8 cellular contexts compared by ENCODE assay signal in the genomic region with DNA sequence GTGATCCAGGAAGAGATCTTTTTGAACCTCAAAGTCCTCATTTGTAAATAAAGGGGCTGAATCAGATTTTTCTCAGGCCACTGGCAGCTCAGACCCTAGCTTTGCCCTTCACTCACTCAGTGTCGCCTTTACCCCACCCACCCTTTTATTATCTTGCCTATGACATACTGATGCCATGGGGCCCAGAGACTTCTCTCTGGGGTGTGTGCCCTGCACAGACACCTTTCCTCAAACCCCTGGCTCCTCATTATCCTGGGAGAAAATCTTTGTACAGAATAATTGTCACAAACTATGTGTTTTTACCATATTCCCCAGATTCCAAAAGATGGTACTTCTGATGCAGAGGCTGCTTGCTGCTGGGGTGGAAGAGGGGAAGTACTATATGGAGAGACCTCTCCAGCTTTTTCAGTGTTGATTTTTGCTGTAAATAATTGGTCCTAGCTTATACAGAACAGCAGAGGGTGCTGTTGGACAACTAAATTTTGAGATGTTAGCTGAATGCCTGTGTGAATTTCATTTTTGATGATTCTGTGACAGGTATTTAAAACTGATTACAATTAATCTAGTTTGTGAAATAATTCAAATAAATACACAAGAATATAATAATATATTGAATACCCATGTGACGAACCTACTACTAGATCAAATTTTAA. TPM values are rescaled to one million over a fixed set of nuclear protein-coding genes. Genes with fewer than 3 reads are reported as not detected.
A peak's percentile ranks its signal among the peaks of the same experiment; 100 is the strongest.
DNase-seq lines count a peak whose midpoint lies in the region; ATAC-seq and TF ChIP-seq lines count a peak whose summit lies in the region.

No MANE protein-coding gene starts in this region.

- H3K36me3 ChIP-seq in Karpas-422 (ENCODE audit: insufficient read depth, low read length): no peaks in the 10 kb centered on the region

- no peak for ATAC-seq in activated T-cell treated with anti-CD3 and anti-CD28 coated beads, Interleukin-2, amount 50 U/mL, for 4 hours

- H3K36me3 Mint-ChIP-seq in osteocyte (ENCODE audit: unreplicated experiment): no peaks in the 10 kb centered on the region
- no peaks in the 10 kb centered on the region for H3K36me3 Mint-ChIP-seq in activated T-cell treated with anti-CD3 and anti-CD28 coated beads, Interleukin-2, amount 50 U/mL, for 4 hours (ENCODE audit: insufficient read depth)

- H3K27ac ChIP-seq in Karpas-422 (ENCODE audit: low read length): no peak overlapping the region

- TF ChIP-seq CTCF in AG09309 (IDR thresholded peaks at IDR 0.05; ENCODE audit: control insufficient read depth, insufficient read depth, low read depth, low read length, missing control alignments) (peak; percentile 50), GM12875 (IDR thresholded peaks at IDR 0.05; ENCODE audit: borderline replicate concordance, insufficient read depth, low read depth, low read length) (peak; percentile 21; the same call in 1 of the 2 replicates), osteocyte (IDR thresholded peaks at IDR 0.05) (peak; percentile 65)

- peak; percentile 10 for DNase-seq in AG09309 (ENCODE audit: low read depth)
- DNase-seq in Karpas-422: peak; percentile 78
- DNase-seq in SK-MEL-5 (ENCODE audit: low read depth, low spot score): peak; percentile 66
- peak; percentile 57 to 75 for DNase-seq in erythroblast (lab: John Stamatoyannopoulos, UW)
- DNase-seq in osteocyte (ENCODE audit: extremely low spot score, unreplicated experiment): no peak
- no peak for DNase-seq in activated T-cell treated with anti-CD3 and anti-CD28 coated beads, Interleukin-2, amount 50 U/mL, for 4 hours
- DNase-seq in islet precursor cell: no peak

- no peak overlapping the region for H3K9ac ChIP-seq in Karpas-422 (ENCODE audit: low read length)

- no peaks in the 10 kb centered on the region for H3K79me2 ChIP-seq in Karpas-422 (ENCODE audit: low read length)

- no peak overlapping the region for H3K4me3 Mint-ChIP-seq in osteocyte (ENCODE audit: unreplicated experiment)
- H3K4me3 Mint-ChIP-seq in activated T-cell treated with anti-CD3 and anti-CD28 coated beads, Interleukin-2, amount 50 U/mL, for 4 hours: no peak overlapping the region

- H3K27me3 ChIP-seq in Karpas-422 (ENCODE audit: low read length): no peaks in the 10 kb centered on the region

- H4K20me1 ChIP-seq in Karpas-422 (ENCODE audit: insufficient read depth, low read depth, low read length): no peaks in the 10 kb centered on the region

- H3K4me2 ChIP-seq in Karpas-422 (ENCODE audit: low read depth, low read length, poor library complexity, severe bottlenecking): no peak overlapping the region

- H3K4me1 Mint-ChIP-seq in osteocyte (ENCODE audit: unreplicated experiment): no peaks in the 10 kb centered on the region
- no peaks in the 10 kb centered on the region for H3K4me1 Mint-ChIP-seq in activated T-cell treated with anti-CD3 and anti-CD28 coated beads, Interleukin-2, amount 50 U/mL, for 4 hours (ENCODE audit: low read depth)

- H3K27ac Mint-ChIP-seq in osteocyte (ENCODE audit: unreplicated experiment): no peak overlapping the region

- no peak overlapping the region for H2AFZ ChIP-seq in Karpas-422 (ENCODE audit: low read length)

- in situ Hi-C loops in SK-MEL-5 (cut with HindIII; ENCODE audit: low pct_unique_long_range_greater_than_20kb, low sequenced_read_pairs): no loop called here

- no peak overlapping the region for H3K4me3 ChIP-seq in AG09309 (ENCODE audit: control insufficient read depth, low read depth, low read length)
- no peak overlapping the region for H3K4me3 ChIP-seq in GM12875 (ENCODE audit: low read depth, low read length)
- H3K4me3 ChIP-seq in Karpas-422 (ENCODE audit: low read length): no peak overlapping the region

- no peaks in the 10 kb centered on the region for H3K9me3 ChIP-seq in Karpas-422 (ENCODE audit: low read length)

- peaks cover 3% of the 10 kb centered on the region; the same call in 1 of the 2 replicates for H3K4me1 ChIP-seq in Karpas-422 (ENCODE audit: low read length)

- no peaks in the 10 kb centered on the region for H3K9me2 ChIP-seq in Karpas-422 (replicated peaks; ENCODE audit: insufficient read depth, low read length)

- peaks cover 17% of the 10 kb centered on the region for H3K27me3 Mint-ChIP-seq in osteocyte (ENCODE audit: unreplicated experiment)
- H3K27me3 Mint-ChIP-seq in activated T-cell treated with anti-CD3 and anti-CD28 coated beads, Interleukin-2, amount 50 U/mL, for 4 hours (ENCODE audit: low read depth): peaks cover 8% of the 10 kb centered on the region

- no peaks in the 10 kb centered on the region for H3K9me3 Mint-ChIP-seq in osteocyte (ENCODE audit: unreplicated experiment)
- no peaks in the 10 kb centered on the region for H3K9me3 Mint-ChIP-seq in activated T-cell treated with anti-CD3 and anti-CD28 coated beads, Interleukin-2, amount 50 U/mL, for 4 hours

- TF ChIP-seq POLR2A in erythroblast (IDR thresholded peaks at IDR 0.05; ENCODE audit: low read length): no peak

RNA-seq across cellular contexts. Expression of a gene that starts 53.9 kb away (rescaled TPM):
- total RNA-seq in Karpas-422 (2014; rRNA removed; shearing (Covaris generic); ENCODE audit: low replicate concordance): not detected in 2 replicates
- not detected in 2 replicates for total RNA-seq in SK-MEL-5 (2014; rRNA removed; shearing (Covaris generic))
- polyA plus RNA-seq in SK-MEL-5 (2015; cell fraction: cytosol; rRNA removed): not detected in 2 replicates
- not detected in 2 replicates for polyA plus RNA-seq in SK-MEL-5 (2015; cell fraction: nucleus; rRNA removed)
- total RNA-seq in osteocyte: not detected in 2 replicates
- not detected for total RNA-seq in activated T-cell treated with anti-CD3 and anti-CD28 coated beads, Interleukin-2, amount 50 U/mL, for 4 hours

Comparison
In these comparisons a context has a peak if more than half of its experiments do, and no peak if none do; other contexts are left out.
1. DNase-seq: peak in AG09309 (single experiment), Karpas-422 (single experiment), SK-MEL-5 (single experiment) and erythroblast (2 of 2); none in osteocyte (single experiment), activated T-cell treated with anti-CD3 and anti-CD28 coated beads, Interleukin-2, amount 50 U/mL, for 4 hours (single experiment) and islet precursor cell (single experiment).
2. Peak in every context shown above with its lines, with median percentiles within 50 percentile points of each other: CTCF ChIP-seq.